8 cellular contexts compared by ENCODE assay signal in genomic region chr17:79839363-79840203, GRCh38. TPM values are rescaled to one million over a fixed set of nuclear protein-coding genes. Genes with fewer than 3 reads are reported as not detected.
DNase-seq lines count a peak whose midpoint lies in the region; ATAC-seq and TF ChIP-seq lines count a peak whose summit lies in the region.

Gene CBX4 (minus strand): TSS chr17:79839440. CDS start chr17:79839251, 189 bp downstream.

- peak; percentile 73 for ATAC-seq in CD4-positive, alpha-beta T cell (ENCODE audit: poor library complexity)
- peak; percentile 53 for ATAC-seq in GM19467 (IDR thresholded peaks at IDR 0.05; ENCODE audit: unreplicated experiment)

- H3K27me3 ChIP-seq in CD4-positive, alpha-beta T cell (ENCODE audit: control insufficient read depth, insufficient read depth, low read length) = peaks cover 47% of the 10 kb centered on the region
- H3K27me3 ChIP-seq in HUES48 (ENCODE audit: control insufficient read depth, insufficient read depth, low read length) (peaks cover 89% of the 10 kb centered on the region), NT2/D1 (ENCODE audit: insufficient read depth, insufficient read length) (peaks cover 55% of the 10 kb centered on the region), endodermal cell (ENCODE audit: control insufficient read depth, insufficient read depth, low read length, poor library complexity, severe bottlenecking) (peaks cover 87% of the 10 kb centered on the region)

- H3K27ac ChIP-seq in CD4-positive, alpha-beta T cell (ENCODE audit: low read depth, low read length) = peak within 1 kb of the TSS; percentile 75
- H3K27ac ChIP-seq in HUES48 (ENCODE audit: low read depth, low read length) = peak within 1 kb of the TSS; percentile 72
- H3K27ac ChIP-seq in endodermal cell (ENCODE audit: low read depth, low read length) = peak within 1 kb of the TSS; percentile 57

- POLR2A ChIA-PET in CD4-positive, alpha-beta T cell (lab: Charles Lee) = interaction anchor here (0.6 to 6.3 kb wide), 17 partner anchors 10 to 1669 kb away, joined by 3 to 127 read pairs (median 7); partner anchors contain the start of genes CBX8 and GAA

- H3K4me1 Mint-ChIP-seq in CD4-positive, alpha-beta T cell (ENCODE audit: low read depth) = peaks cover 48% of the 10 kb centered on the region
- H3K4me1 Mint-ChIP-seq in endodermal cell = peaks cover 12% of the 10 kb centered on the region
- peaks cover 44% of the 10 kb centered on the region for H3K4me1 Mint-ChIP-seq in mesothelial cell of epicardium

- H3K9ac ChIP-seq in HUES48 (ENCODE audit: low read depth, low read length) (peak within 1 kb of the TSS; percentile 41), NT2/D1 (ENCODE audit: insufficient read length, low read depth) (peak within 1 kb of the TSS; percentile 80), endodermal cell (ENCODE audit: extremely low read depth, low read length, poor library complexity, severe bottlenecking) (peak within 1 kb of the TSS; percentile 13)

- no peaks in the 10 kb centered on the region for H3K9me3 ChIP-seq in CD4-positive, alpha-beta T cell (ENCODE audit: control insufficient read depth, low read length)
- H3K9me3 ChIP-seq in HUES48 (ENCODE audit: control insufficient read depth, insufficient read depth, low read length) = no peaks in the 10 kb centered on the region
- H3K9me3 ChIP-seq in NT2/D1 (ENCODE audit: insufficient read depth, low read length) = peaks cover 8% of the 10 kb centered on the region; the same call in 1 of the 2 replicates
- no peaks in the 10 kb centered on the region for H3K9me3 ChIP-seq in endodermal cell (ENCODE audit: control insufficient read depth, low read length)

- H3K4me1 ChIP-seq in HUES48 (ENCODE audit: control insufficient read depth, insufficient read depth, low read length) = peaks cover 43% of the 10 kb centered on the region
- H3K4me1 ChIP-seq in NT2/D1 (ENCODE audit: insufficient read depth, insufficient read length) = peaks cover 28% of the 10 kb centered on the region
- peaks cover 6% of the 10 kb centered on the region for H3K4me1 ChIP-seq in endodermal cell (ENCODE audit: control insufficient read depth, insufficient read depth, low read length)

- H3K9me3 Mint-ChIP-seq in CD4-positive, alpha-beta T cell = no peaks in the 10 kb centered on the region
- H3K9me3 Mint-ChIP-seq in endodermal cell = peaks cover 8% of the 10 kb centered on the region
- H3K9me3 Mint-ChIP-seq in mesothelial cell of epicardium = no peaks in the 10 kb centered on the region

- TF ChIP-seq CTCF in CD4-positive, alpha-beta T cell (IDR thresholded peaks at IDR 0.05) = peak; percentile 67
- TF ChIP-seq CTCF in endodermal cell (conservative IDR thresholded peaks at IDR 0.05) = peak; percentile 83
- peak; percentile 73 for TF ChIP-seq CTCF in mesothelial cell of epicardium (IDR thresholded peaks at IDR 0.05; ENCODE audit: unreplicated experiment)

- H3K4me3 ChIP-seq in HUES48 (ENCODE audit: low read depth, low read length) = peak within 1 kb of the TSS; percentile 72
- peak within 1 kb of the TSS; percentile 78 for H3K4me3 ChIP-seq in NT2/D1 (ENCODE audit: insufficient read length, low read depth)
- peak within 1 kb of the TSS; percentile 81 for H3K4me3 ChIP-seq in endodermal cell (ENCODE audit: low read length)

- peaks cover 38% of the 10 kb centered on the region for H3K27me3 Mint-ChIP-seq in CD4-positive, alpha-beta T cell
- peaks cover 82% of the 10 kb centered on the region for H3K27me3 Mint-ChIP-seq in endodermal cell (ENCODE audit: insufficient read depth)
- peaks cover 53% of the 10 kb centered on the region for H3K27me3 Mint-ChIP-seq in mesothelial cell of epicardium (ENCODE audit: low read depth)

- H3K4me3 Mint-ChIP-seq in CD4-positive, alpha-beta T cell = peak within 1 kb of the TSS; percentile 98
- H3K4me3 Mint-ChIP-seq in endodermal cell = peak within 1 kb of the TSS; percentile 67
- H3K4me3 Mint-ChIP-seq in mesothelial cell of epicardium = peak within 1 kb of the TSS; percentile 84

- WGBS in endodermal cell (ENCODE audit: insufficient coverage in 1 of 2, insufficient read length in 1 of 2), 2 experiments = 1 to 2% methylated on average over 35 to 96 of the region's 96 CpGs

- peak; percentile 84 to 96 (median 89) for DNase-seq in CD4-positive, alpha-beta T cell
- DNase-seq in NT2/D1 (ENCODE audit: low read depth, low spot score) (peak; percentile 63), endodermal cell (peak; percentile 98), mesothelial cell of epicardium (ENCODE audit: low spot score in 2 of 2, unreplicated experiment in 2 of 2) (peak; percentile 85)
- DNase-seq in activated CD8-positive, alpha-beta memory T cell treated with anti-CD3 and anti-CD28 coated beads, Interleukin-2, amount 50 U/mL, for 1 hour (ENCODE audit: extremely low read depth) = peak; percentile 63
- DNase-seq in stimulated activated CD8-positive, alpha-beta memory T cell treated with anti-CD3 and anti-CD28 coated beads, Interleukin-15, amount 100 ng/mL, for 4 hours (ENCODE audit: low read depth in 2 of 2) = peak; percentile 80 to 84

- H3K36me3 ChIP-seq in HUES48 (ENCODE audit: control insufficient read depth, insufficient read depth, low read length) (no peaks in the 10 kb centered on the region), NT2/D1 (ENCODE audit: insufficient read depth, insufficient read length, low read length) (peaks cover 8% of the 10 kb centered on the region), endodermal cell (ENCODE audit: control insufficient read depth, insufficient read depth, low read length) (no peaks in the 10 kb centered on the region)

- intact Hi-C loops in CD4-positive, alpha-beta T cell (cut with DNase I, micrococcal nuclease) = loop anchor here (1.0 to 5.0 kb wide), 6 partner anchors 29 to 197 kb away; partner anchors contain the start of genes CBX8 (in 2 of the 2) and CCDC40 (in 1 of the 2)

- CTCF ChIA-PET in CD4-positive, alpha-beta T cell (lab: Charles Lee) = interaction anchor here (1.0 to 2.6 kb wide), 10 partner anchors 12 to 154 kb away, joined by 3 to 15 read pairs (median 7); partner anchors contain the start of genes CBX2 and CBX8

- H3K36me3 Mint-ChIP-seq in CD4-positive, alpha-beta T cell (ENCODE audit: low read depth) = peaks cover 31% of the 10 kb centered on the region
- H3K36me3 Mint-ChIP-seq in endodermal cell (ENCODE audit: low read depth) (no peaks in the 10 kb centered on the region), mesothelial cell of epicardium (peaks cover 2% of the 10 kb centered on the region)

- peak within 1 kb of the TSS; percentile 99 for H3K27ac Mint-ChIP-seq in CD4-positive, alpha-beta T cell
- H3K27ac Mint-ChIP-seq in endodermal cell = peak within 1 kb of the TSS; percentile 81
- peak within 1 kb of the TSS; percentile 96 for H3K27ac Mint-ChIP-seq in mesothelial cell of epicardium

RNA-seq across cellular contexts. Expression of gene CBX4, which starts in this region (rescaled TPM):
- 100 to 1,000 TPM; 196 to 202 TPM for total RNA-seq in CD4-positive, alpha-beta T cell
- 1 to 10 TPM; 4.2 to 4.9 TPM for total RNA-seq in endodermal cell
- polyA plus RNA-seq in endodermal cell (2013, experiment 1 of 2) = 14.4 TPM
- polyA plus RNA-seq in endodermal cell (2013, experiment 2 of 2) = 9.6 TPM
- 30.8 to 35.0 TPM (median 32.1 TPM) in 3 replicates for total RNA-seq in mesothelial cell of epicardium

Comparison
In these comparisons a context has a peak if more than half of its experiments do, and no peak if none do; other contexts are left out.
1. Peak in every context shown above with its lines: DNase-seq, ATAC-seq, H3K4me3 ChIP-seq and H3K27ac ChIP-seq.
2. H3K9ac ChIP-seq: peak in every context shown above with its lines; median percentile 80 in NT2/D1; 41 in HUES48; 13 in endodermal cell.